ENCODE assay signal across 20 cellular contexts in genomic region chr21:32383812-32384211, GRCh38. TPM values are rescaled to one million over a fixed set of nuclear protein-coding genes. Genes with fewer than 3 reads are reported as not detected.
DNase-seq lines count a peak whose midpoint lies in the region; ATAC-seq and TF ChIP-seq lines count a peak whose summit lies in the region.
"Had no signal": no experiment of that assay in that cellular context is flagged by ENCODE, and none has a peak within 500 bp of the region (broad histone marks: within the 10 kb centered on the region; RNA-seq: fewer than 3 reads in every experiment).

No MANE protein-coding gene starts in this region.

- peaks cover 23% of the 10 kb centered on the region for H3K79me2 ChIP-seq in H9 (ENCODE audit: insufficient read depth, low read length)
- peaks cover 91% of the 10 kb centered on the region for H3K79me2 ChIP-seq in PC-3 (ENCODE audit: low read length)

- BruUV-seq in PC-3 (replicated peaks; lab: Mats Ljungman, UMichigan): no TSS peak

- ATAC-seq in PC-3: peak; percentile 32; the same call in 1 of the 2 replicates
- ATAC-seq in HG02678 (IDR thresholded peaks at IDR 0.05; ENCODE audit: unreplicated experiment): no peak
- ATAC-seq: heart left ventricle; left lung; stimulated activated memory B cell treated with anti-CD40 and anti-IgM and Interleukin-4, amounts not matched to agents 10 μg/mL and 1 μg/mL and 100 μg/mL, for 72 hours had no signal

- intact Hi-C loops in PC-3 (cut with micrococcal nuclease): no loop called here
- intact Hi-C loops in prostate gland (cut with DNase I): no loop called here

- H3K9ac ChIP-seq in H9 (ENCODE audit: extremely low read depth, insufficient read length, low read length) (no peak overlapping the region), PC-3 (ENCODE audit: low read length) (no peak overlapping the region), endodermal cell (ENCODE audit: extremely low read depth, low read length, poor library complexity, severe bottlenecking) (no peak overlapping the region)

- no peak overlapping the region for H4K91ac ChIP-seq in H9 (ENCODE audit: insufficient read length, low read depth, low read length)

- H2BK20ac ChIP-seq in H9 (ENCODE audit: low read depth, low read length, poor library complexity, severe bottlenecking): no peak overlapping the region

- H2BK120ac ChIP-seq in H9 (ENCODE audit: low read depth, low read length, poor library complexity, severe bottlenecking): no peak overlapping the region

- no peak overlapping the region for H2BK15ac ChIP-seq in H9 (ENCODE audit: low read depth, low read length)

- H3K4me3 ChIP-seq in PC-3 (ENCODE audit: low read length) (no peak overlapping the region), endodermal cell (ENCODE audit: low read length) (no peak overlapping the region), prostate gland (no peak overlapping the region)
- H3K4me3 ChIP-seq: heart left ventricle, left lung, testis had no signal

- no peak overlapping the region; a peak in 1 of 7 replicates for H3K27ac Mint-ChIP-seq in H9
- no peak overlapping the region for H3K27ac Mint-ChIP-seq in endodermal cell
- H3K27ac Mint-ChIP-seq: activated T-cell treated with anti-CD3 and anti-CD28 coated beads, Interleukin-2, amount 50 U/mL, for 24 hours; stimulated activated memory B cell treated with anti-CD40 and anti-IgM and Interleukin-4, amounts not matched to agents 10 μg/mL and 1 μg/mL and 100 μg/mL, for 72 hours had no signal

- H3K9me3 Mint-ChIP-seq in H9 (no peaks in the 10 kb centered on the region), endodermal cell (no peaks in the 10 kb centered on the region)
- H3K9me3 Mint-ChIP-seq: activated T-cell treated with anti-CD3 and anti-CD28 coated beads, Interleukin-2, amount 50 U/mL, for 24 hours; CD4-positive, alpha-beta memory T cell; stimulated activated memory B cell treated with anti-CD40 and anti-IgM and Interleukin-4, amounts not matched to agents 10 μg/mL and 1 μg/mL and 100 μg/mL, for 72 hours had no signal

- H3K23ac ChIP-seq in H9 (ENCODE audit: insufficient read length, low read depth, low read length): no peak overlapping the region

- H3K36me3 ChIP-seq in PC-3 (ENCODE audit: low read depth, low read length): peaks cover 58% of the 10 kb centered on the region
- peaks cover 57% of the 10 kb centered on the region for H3K36me3 ChIP-seq in endodermal cell (ENCODE audit: control insufficient read depth, insufficient read depth, low read length)
- no peaks in the 10 kb centered on the region for H3K36me3 ChIP-seq in prostate gland

- H3F3A ChIP-seq in PC-3 (ENCODE audit: low read length, unreplicated experiment): no peaks in the 10 kb centered on the region

- H3K18ac ChIP-seq in H9 (ENCODE audit: insufficient read length, low read depth, low read length): no peak overlapping the region

- no peak overlapping the region for H3K14ac ChIP-seq in H9 (ENCODE audit: insufficient read depth, low read length)

- H3K79me1 ChIP-seq in H9 (ENCODE audit: insufficient read depth, low read depth, low read length, poor library complexity, severe bottlenecking): peaks cover 3% of the 10 kb centered on the region

- DNase-seq in H9 (no peak), PC-3 (peak; percentile 37), endodermal cell (no peak), prostate gland (ENCODE audit: low spot score) (no peak), DMS114 treated with DMSO at 0.1 percent for 48 hours (lab: John Stamatoyannopoulos, UW; ENCODE audit: unreplicated experiment) (no peak), NCI-H1092 treated with DMSO at 0.1 percent for 48 hours (lab: John Stamatoyannopoulos, UW) (no peak)
- DNase-seq: activated CD4-positive, CD25-positive, alpha-beta regulatory T cell treated with anti-CD3 and anti-CD28 coated beads, Interleukin-2, amount 50 U/mL, for 72 hours; activated CD8-positive, alpha-beta memory T cell treated with anti-CD3 and anti-CD28 coated beads for 24 hours; activated T-cell treated with anti-CD3 and anti-CD28 coated beads, Interleukin-2, amount 50 U/mL, for 24 hours; CD4-positive, alpha-beta memory T cell; DMS 273 treated with DMSO at 0.1 percent for 48 hours; GF-D8; heart left ventricle; IMR-90; left lung; NCI-H2171 treated with DMSO at 0.1 percent for 48 hours; T-helper 9 cell; testis had no signal

- H3T11ph ChIP-seq in H9 (ENCODE audit: low read length): no peak overlapping the region

- H4K20me1 ChIP-seq in H9 (ENCODE audit: control insufficient read depth, insufficient read depth, insufficient read length): no peaks in the 10 kb centered on the region
- H4K20me1 ChIP-seq in PC-3 (ENCODE audit: low read length): peaks cover 53% of the 10 kb centered on the region

- no peaks in the 10 kb centered on the region for H3K27me3 ChIP-seq in H9 (ENCODE audit: insufficient read depth, low read length)
- no peaks in the 10 kb centered on the region for H3K27me3 ChIP-seq in PC-3 (ENCODE audit: low read length)
- no peaks in the 10 kb centered on the region for H3K27me3 ChIP-seq in endodermal cell (ENCODE audit: control insufficient read depth, insufficient read depth, low read length, poor library complexity, severe bottlenecking)
- no peaks in the 10 kb centered on the region for H3K27me3 ChIP-seq in prostate gland (replicated peaks; ENCODE audit: insufficient read depth)
- H3K27me3 ChIP-seq: heart left ventricle, left lung, testis had no signal

- H2BK5ac ChIP-seq in H9 (ENCODE audit: insufficient read length, low read length): no peak overlapping the region

- TF ChIP-seq POLR2A in prostate gland (IDR thresholded peaks at IDR 0.05): no peak

- H3K4me2 ChIP-seq in H9 (ENCODE audit: insufficient read depth, insufficient read length, low read length) (no peak overlapping the region), PC-3 (ENCODE audit: low read length) (no peak overlapping the region)

- no peak overlapping the region for H3K4me3 Mint-ChIP-seq in H9
- no peak overlapping the region for H3K4me3 Mint-ChIP-seq in endodermal cell
- H3K4me3 Mint-ChIP-seq: activated T-cell treated with anti-CD3 and anti-CD28 coated beads, Interleukin-2, amount 50 U/mL, for 24 hours; CD4-positive, alpha-beta memory T cell; stimulated activated memory B cell treated with anti-CD40 and anti-IgM and Interleukin-4, amounts not matched to agents 10 μg/mL and 1 μg/mL and 100 μg/mL, for 72 hours had no signal

- H4K5ac ChIP-seq in H9 (ENCODE audit: insufficient read length, low read depth, low read length): no peak overlapping the region

- H3K27ac ChIP-seq in H9 (ENCODE audit: insufficient read length, low read depth, low read length) (no peak overlapping the region), PC-3 (ENCODE audit: low read length) (0 out of 2 replicates have a peak overlapping the region, but pooled peaks have one; percentile 79), endodermal cell (ENCODE audit: low read depth, low read length) (no peak overlapping the region), prostate gland (peak overlapping the region; percentile 88 to 91)
- H3K27ac ChIP-seq: heart left ventricle, left lung, testis had no signal

- no peak overlapping the region for H2AK5ac ChIP-seq in H9 (ENCODE audit: insufficient read length, low read length)

- no peaks in the 10 kb centered on the region for H3K9me2 ChIP-seq in PC-3 (replicated peaks; ENCODE audit: low read length)

- WGBS in H9 (ENCODE audit: extremely low coverage, insufficient read length, low lambda C conversion rate): no CpG with 5 or more reads among the region's 6 CpGs
- WGBS in endodermal cell (ENCODE audit: insufficient coverage in 1 of 2, insufficient read length in 1 of 2), 2 experiments: 91 to 93% methylated on average over 6 of the region's 6 CpGs
- WGBS in prostate gland: 94% methylated on average over 6 of the region's 6 CpGs

- H3K27me3 Mint-ChIP-seq in H9 (ENCODE audit: low read depth) (no peaks in the 10 kb centered on the region), endodermal cell (ENCODE audit: insufficient read depth) (no peaks in the 10 kb centered on the region)
- H3K27me3 Mint-ChIP-seq: activated T-cell treated with anti-CD3 and anti-CD28 coated beads, Interleukin-2, amount 50 U/mL, for 24 hours; CD4-positive, alpha-beta memory T cell; stimulated activated memory B cell treated with anti-CD40 and anti-IgM and Interleukin-4, amounts not matched to agents 10 μg/mL and 1 μg/mL and 100 μg/mL, for 72 hours had no signal

- CTCF ChIA-PET in PC-3 (lab: Charles Lee): no interaction called here

- H3K4ac ChIP-seq in H9 (ENCODE audit: low read depth, low read length): no peak overlapping the region

- POLR2A ChIA-PET in PC-3 (lab: Charles Lee; ENCODE audit: unreplicated experiment): interaction anchor here (0.7 kb wide), 1 partner anchor 12 kb away, joined by 15 read pairs; no protein-coding TSS in a partner anchor

- H3K36me3 Mint-ChIP-seq in H9 (ENCODE audit: insufficient read depth in 1 of 3, low read depth in 3 of 3): peaks cover 37 to 63% (median 63%) of the 10 kb centered on the region in 3 experiments; a peak in 6 of 7 replicates
- peaks cover 50% of the 10 kb centered on the region for H3K36me3 Mint-ChIP-seq in endodermal cell (ENCODE audit: low read depth)

- no peaks in the 10 kb centered on the region for H3K23me2 ChIP-seq in H9 (ENCODE audit: insufficient read length, low read depth, low read length, poor library complexity, severe bottlenecking)

- TF ChIP-seq CTCF in H9 (conservative IDR thresholded peaks at IDR 0.05): peak; percentile 34; the same call in 2 of the 3 replicates
- TF ChIP-seq CTCF in PC-3 (conservative IDR thresholded peaks at IDR 0.05; ENCODE audit: low read depth, low read length): peak; percentile 47
- peak; percentile 58 for TF ChIP-seq CTCF in endodermal cell (conservative IDR thresholded peaks at IDR 0.05)
- TF ChIP-seq CTCF in prostate gland (IDR thresholded peaks at IDR 0.05): no peak

- H3K9me3 ChIP-seq in H9 (ENCODE audit: control insufficient read depth, low read depth, low read length): no peaks in the 10 kb centered on the region
- H3K9me3 ChIP-seq in PC-3 (ENCODE audit: low read length): no peaks in the 10 kb centered on the region
- no peaks in the 10 kb centered on the region for H3K9me3 ChIP-seq in endodermal cell (ENCODE audit: control insufficient read depth, low read length)
- H3K9me3 ChIP-seq in prostate gland: no peaks in the 10 kb centered on the region
- H3K9me3 ChIP-seq: heart left ventricle, left lung, testis had no signal

- H3K4me1 Mint-ChIP-seq in H9 (peaks cover 5 to 18% of the 10 kb centered on the region in 2 experiments; a peak in 3 of 4 replicates), endodermal cell (peaks cover 10% of the 10 kb centered on the region)

- H2BK12ac ChIP-seq in H9 (ENCODE audit: insufficient read length, low read depth, low read length): no peak overlapping the region

- no peak overlapping the region for H3K56ac ChIP-seq in H9 (ENCODE audit: insufficient read length, low read depth, low read length)

- H3K4me1 ChIP-seq in H9 (ENCODE audit: insufficient read depth, low read length) (no peaks in the 10 kb centered on the region), PC-3 (ENCODE audit: insufficient read depth, low read length) (peaks cover 27% of the 10 kb centered on the region), endodermal cell (ENCODE audit: control insufficient read depth, insufficient read depth, low read length) (no peaks in the 10 kb centered on the region), prostate gland (replicated peaks) (peaks cover 17% of the 10 kb centered on the region)
- H3K4me1 ChIP-seq: left lung had no signal

- H2AFZ ChIP-seq in H9 (ENCODE audit: low read length): no peak overlapping the region
- H2AFZ ChIP-seq in PC-3 (ENCODE audit: low read length): no peak overlapping the region

- H4K8ac ChIP-seq in H9 (replicated peaks; ENCODE audit: insufficient read length, low read depth, low read length): no peak overlapping the region

RNA-seq across cellular contexts. Expression of gene URB1, which starts 9.0 kb away (rescaled TPM):
- 20.4 and 23.5 TPM in 2 replicates for total RNA-seq in H9 (2021)
- total RNA-seq in PC-3 (2014; rRNA removed): 27.8 and 36.3 TPM in 2 replicates
- total RNA-seq in endodermal cell: 10 to 100 TPM in 1 of 2 donors, 1 to 10 TPM in 1; 9.4 to 14.0 TPM
- polyA plus RNA-seq in endodermal cell (2013, experiment 1 of 2): 9.7 TPM
- polyA plus RNA-seq in endodermal cell (2013, experiment 2 of 2): 9.0 TPM
- total RNA-seq in prostate gland: 10 to 100 TPM; 33.4 to 41.4 TPM

RNA-seq across cellular contexts. Expression of gene EVA1C, which starts 28.7 kb away (rescaled TPM):
- total RNA-seq in H9 (2021) (0.98 and 1.8 TPM in 2 replicates), PC-3 (2014; rRNA removed) (16.1 and 17.5 TPM in 2 replicates), endodermal cell (under 1 TPM in 1 of 2 donors, not detected in 1; 0.68 TPM), prostate gland (10 to 100 TPM; 45.7 to 48.6 TPM)
- 1.1 TPM for polyA plus RNA-seq in endodermal cell (2013, experiment 1 of 2)
- 0.95 TPM for polyA plus RNA-seq in endodermal cell (2013, experiment 2 of 2)

Comparison
In these comparisons a context has a peak if more than half of its experiments do, and no peak if none do; other contexts are left out.
1. H3K27ac ChIP-seq: peak in PC-3 (single experiment) and prostate gland (2 of 2); none in H9 (single experiment) and endodermal cell (single experiment).
2. CTCF ChIP-seq: peak in H9 (single experiment), PC-3 (single experiment) and endodermal cell (single experiment); none in prostate gland (0 of 4).